ENCODE assay signal across 1 cellular context in the genomic region with DNA sequence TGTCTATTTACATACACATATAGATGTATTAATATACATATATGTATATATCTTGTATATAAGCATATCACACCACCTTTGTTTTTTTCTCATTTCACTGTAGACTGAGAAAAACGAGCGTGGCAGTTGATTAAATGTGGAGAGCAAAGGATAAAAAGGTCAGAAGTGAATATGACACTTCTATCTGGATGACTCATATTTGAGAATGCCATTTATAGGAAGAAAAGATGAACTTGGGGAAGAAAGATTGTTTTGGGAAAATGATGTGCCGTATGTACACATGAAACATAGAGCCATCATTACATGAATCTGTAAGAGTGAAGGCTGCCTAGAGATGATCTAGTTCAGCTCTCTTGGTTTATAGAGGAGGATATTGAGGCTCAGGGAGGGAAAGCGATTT.
TF ChIP-seq lines count a peak whose summit lies in the region.

No MANE protein-coding gene starts in this region.

TF ChIP-seq in SK-N-SH treated with all-trans-retinoic acid at 6 μM for 48 hours, 23 proteins besides CTCF, POLR2A, EP300 and RAD21 (continued from another document):
- TF ChIP-seq, protein P1, sequence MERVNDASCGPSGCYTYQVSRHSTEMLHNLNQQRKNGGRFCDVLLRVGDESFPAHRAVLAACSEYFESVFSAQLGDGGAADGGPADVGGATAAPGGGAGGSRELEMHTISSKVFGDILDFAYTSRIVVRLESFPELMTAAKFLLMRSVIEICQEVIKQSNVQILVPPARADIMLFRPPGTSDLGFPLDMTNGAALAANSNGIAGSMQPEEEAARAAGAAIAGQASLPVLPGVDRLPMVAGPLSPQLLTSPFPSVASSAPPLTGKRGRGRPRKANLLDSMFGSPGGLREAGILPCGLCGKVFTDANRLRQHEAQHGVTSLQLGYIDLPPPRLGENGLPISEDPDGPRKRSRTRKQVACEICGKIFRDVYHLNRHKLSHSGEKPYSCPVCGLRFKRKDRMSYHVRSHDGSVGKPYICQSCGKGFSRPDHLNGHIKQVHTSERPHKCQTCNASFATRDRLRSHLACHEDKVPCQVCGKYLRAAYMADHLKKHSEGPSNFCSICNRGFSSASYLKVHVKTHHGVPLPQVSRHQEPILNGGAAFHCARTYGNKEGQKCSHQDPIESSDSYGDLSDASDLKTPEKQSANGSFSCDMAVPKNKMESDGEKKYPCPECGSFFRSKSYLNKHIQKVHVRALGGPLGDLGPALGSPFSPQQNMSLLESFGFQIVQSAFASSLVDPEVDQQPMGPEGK (CRISPR knock-in tag; IDR thresholded peaks at IDR 0.05; ENCODE audit: borderline replicate concordance), result no peak
- TF ChIP-seq ARNTL (CRISPR knock-in tag; IDR thresholded peaks at IDR 0.05; ENCODE audit: borderline replicate concordance, low read depth), result no peak
- TF ChIP-seq ZFP3 (CRISPR knock-in tag; IDR thresholded peaks at IDR 0.05), result no peak
- TF ChIP-seq, protein P2, sequence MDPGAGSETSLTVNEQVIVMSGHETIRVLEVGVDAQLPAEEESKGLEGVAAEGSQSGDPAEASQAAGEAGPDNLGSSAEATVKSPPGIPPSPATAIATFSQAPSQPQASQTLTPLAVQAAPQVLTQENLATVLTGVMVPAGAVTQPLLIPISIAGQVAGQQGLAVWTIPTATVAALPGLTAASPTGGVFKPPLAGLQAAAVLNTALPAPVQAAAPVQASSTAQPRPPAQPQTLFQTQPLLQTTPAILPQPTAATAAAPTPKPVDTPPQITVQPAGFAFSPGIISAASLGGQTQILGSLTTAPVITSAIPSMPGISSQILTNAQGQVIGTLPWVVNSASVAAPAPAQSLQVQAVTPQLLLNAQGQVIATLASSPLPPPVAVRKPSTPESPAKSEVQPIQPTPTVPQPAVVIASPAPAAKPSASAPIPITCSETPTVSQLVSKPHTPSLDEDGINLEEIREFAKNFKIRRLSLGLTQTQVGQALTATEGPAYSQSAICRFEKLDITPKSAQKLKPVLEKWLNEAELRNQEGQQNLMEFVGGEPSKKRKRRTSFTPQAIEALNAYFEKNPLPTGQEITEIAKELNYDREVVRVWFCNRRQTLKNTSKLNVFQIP (CRISPR knock-in tag; IDR thresholded peaks at IDR 0.05; ENCODE audit: borderline replicate concordance, low read depth), result no peak
- TF ChIP-seq ZNF70 (CRISPR knock-in tag; IDR thresholded peaks at IDR 0.05), result no peak
- TF ChIP-seq GLIS3 (CRISPR knock-in tag; IDR thresholded peaks at IDR 0.05), result no peak
- TF ChIP-seq TCF4 (CRISPR knock-in tag; IDR thresholded peaks at IDR 0.05; ENCODE audit: borderline replicate concordance), result no peak
